ENCODE assay signal across 9 cellular contexts in the genomic region with DNA sequence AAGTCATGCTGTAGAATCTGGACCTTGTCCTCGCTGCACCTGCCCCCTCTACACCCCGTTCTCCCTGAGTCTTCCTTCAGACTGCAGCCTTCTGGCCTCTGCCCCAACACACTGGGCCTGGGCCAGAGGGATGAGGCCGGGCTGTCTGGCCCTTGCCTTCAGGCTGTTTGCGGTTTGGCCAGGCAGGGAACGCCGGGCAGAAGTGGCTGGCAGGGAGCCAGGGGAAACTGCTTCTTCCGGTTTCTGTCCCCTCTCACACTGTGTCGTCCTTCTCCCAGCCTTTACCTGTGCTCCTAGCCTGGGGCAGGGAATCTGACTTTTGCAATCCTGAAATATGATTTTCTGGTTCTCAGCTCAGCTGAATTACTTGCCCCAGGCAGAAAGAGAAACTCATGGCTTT. TPM values are rescaled to one million over a fixed set of nuclear protein-coding genes. Genes with fewer than 3 reads are reported as not detected.
A peak's percentile ranks its signal among the peaks of the same experiment; 100 is the strongest.
DNase-seq lines count a peak whose midpoint lies in the region; ATAC-seq and TF ChIP-seq lines count a peak whose summit lies in the region.
"Had no signal": no experiment of that assay in that cellular context is flagged by ENCODE, and none has a peak within 500 bp of the region (broad histone marks: within the 10 kb centered on the region; RNA-seq: fewer than 3 reads in every experiment).

No MANE protein-coding gene starts in this region.

- CTCF ChIA-PET in activated CD8-positive, alpha-beta memory T cell treated with anti-CD3 and anti-CD28 coated beads, Interleukin-2, amount 10 ng/mL, durations not matched to agents 7 days and 5 days (lab: Charles Lee): no interaction called here

- H3K9me3 Mint-ChIP-seq in activated CD8-positive, alpha-beta memory T cell treated with anti-CD3 and anti-CD28 coated beads, Interleukin-2, amount 10 ng/mL, durations not matched to agents 7 days and 5 days (ENCODE audit: low read depth): peaks cover 4% of the 10 kb centered on the region

- H3K4me1 Mint-ChIP-seq in activated CD8-positive, alpha-beta memory T cell treated with anti-CD3 and anti-CD28 coated beads, Interleukin-2, amount 10 ng/mL, durations not matched to agents 7 days and 5 days: peaks cover 38% of the 10 kb centered on the region

- peaks cover 84% of the 10 kb centered on the region for H3K36me3 Mint-ChIP-seq in activated CD8-positive, alpha-beta memory T cell treated with anti-CD3 and anti-CD28 coated beads, Interleukin-2, amount 10 ng/mL, durations not matched to agents 7 days and 5 days

- H3K27me3 Mint-ChIP-seq in activated CD8-positive, alpha-beta memory T cell treated with anti-CD3 and anti-CD28 coated beads, Interleukin-2, amount 10 ng/mL, durations not matched to agents 7 days and 5 days: no peaks in the 10 kb centered on the region

- no peak overlapping the region for H3K4me3 Mint-ChIP-seq in activated CD8-positive, alpha-beta memory T cell treated with anti-CD3 and anti-CD28 coated beads, Interleukin-2, amount 10 ng/mL, durations not matched to agents 7 days and 5 days

- no peak overlapping the region for H3K4me3 ChIP-seq in mucosa of descending colon

- H3K27ac Mint-ChIP-seq in activated CD8-positive, alpha-beta memory T cell treated with anti-CD3 and anti-CD28 coated beads, Interleukin-2, amount 10 ng/mL, durations not matched to agents 7 days and 5 days: peak overlapping the region; percentile 19

- H3K36me3 ChIP-seq in mucosa of descending colon (ENCODE audit: low read depth): peaks cover 3% of the 10 kb centered on the region

- DNase-seq in activated CD8-positive, alpha-beta memory T cell treated with anti-CD3 and anti-CD28 coated beads, Interleukin-2, amount 10 ng/mL, durations not matched to agents 7 days and 5 days: no peak
- DNase-seq in activated CD8-positive, alpha-beta memory T cell treated with anti-CD3 and anti-CD28 coated beads for 24 hours: no peak
- peak; percentile 43 for DNase-seq in dermis blood vessel endothelial cell
- DNase-seq in mucosa of descending colon: peak; percentile 80 to 88 (median 80)
- DNase-seq in epidermal melanocyte (ENCODE audit: insufficient read length, low spot score): no peak
- DNase-seq in kidney glomerular epithelial cell (lab: John Stamatoyannopoulos, UW): no peak
- DNase-seq: stimulated activated CD4-positive, alpha-beta T cell treated with anti-CD3 and anti-CD28 coated beads, Interleukin-2, amount 100 ng/mL, for 24 hours had no signal

- no peak for TF ChIP-seq CTCF in mucosa of descending colon (IDR thresholded peaks at IDR 0.05)

- H3K4me1 ChIP-seq in mucosa of descending colon (ENCODE audit: low read depth): peaks cover 26% of the 10 kb centered on the region

- H3K9me3 ChIP-seq in mucosa of descending colon: no peaks in the 10 kb centered on the region

- intact Hi-C loops in mucosa of descending colon (cut with DNase I, micrococcal nuclease): no loop called here

- peak; percentile 20 for ATAC-seq in activated CD8-positive, alpha-beta memory T cell treated with anti-CD3 and anti-CD28 coated beads, Interleukin-2, amount 10 ng/mL, durations not matched to agents 7 days and 5 days
- ATAC-seq in mucosa of descending colon: peak; percentile 88
- no peak for ATAC-seq in HG02885 (IDR thresholded peaks at IDR 0.05; ENCODE audit: poor library complexity, unreplicated experiment)
- no peak for ATAC-seq in HG03108 (IDR thresholded peaks at IDR 0.05; ENCODE audit: unreplicated experiment)

RNA-seq across cellular contexts. Expression of a gene that starts 13.5 kb away (rescaled TPM):
- 100 to 1,000 TPM; 113 to 176 TPM for total RNA-seq in activated CD8-positive, alpha-beta memory T cell treated with anti-CD3 and anti-CD28 coated beads, Interleukin-2, amount 10 ng/mL, durations not matched to agents 7 days and 5 days
- total RNA-seq in dermis blood vessel endothelial cell (59.0 and 81.5 TPM in 2 replicates), mucosa of descending colon (100 to 1,000 TPM in 2 of 3 donors, 10 to 100 TPM in 1; 94.0 to 149 (median 114) TPM)

Comparison
In these comparisons a context has a peak if more than half of its experiments do, and no peak if none do; other contexts are left out.
1. ATAC-seq: peak in activated CD8-positive, alpha-beta memory T cell treated with anti-CD3 and anti-CD28 coated beads, Interleukin-2, amount 10 ng/mL, durations not matched to agents 7 days and 5 days (single experiment) and mucosa of descending colon (single experiment); none in HG02885 (single experiment) and HG03108 (single experiment).
2. DNase-seq: peak in dermis blood vessel endothelial cell (single experiment) and mucosa of descending colon (3 of 3); none in activated CD8-positive, alpha-beta memory T cell treated with anti-CD3 and anti-CD28 coated beads, Interleukin-2, amount 10 ng/mL, durations not matched to agents 7 days and 5 days (single experiment), activated CD8-positive, alpha-beta memory T cell treated with anti-CD3 and anti-CD28 coated beads for 24 hours (single experiment), epidermal melanocyte (single experiment) and kidney glomerular epithelial cell (single experiment).